Comparison of ENCODE assay signal across 10 cellular contexts in genomic region chr5:167565555-167565954, GRCh38.
DNase-seq lines count a peak whose midpoint lies in the region; ATAC-seq and TF ChIP-seq lines count a peak whose summit lies in the region.
"Had no signal": no experiment of that assay in that cellular context is flagged by ENCODE, and none has a peak within 500 bp of the region (broad histone marks: within the 10 kb centered on the region; RNA-seq: fewer than 3 reads in every experiment).

No MANE protein-coding gene starts in this region.

- H3K36me3 ChIP-seq in BE2C (no peaks in the 10 kb centered on the region), uterus (no peaks in the 10 kb centered on the region), trophoblast cell (ENCODE audit: control insufficient read depth in 1 of 2, insufficient read depth in 2 of 2, low read length in 2 of 2) (no peaks in the 10 kb centered on the region)

- TF ChIP-seq CTCF in BE2C (IDR thresholded peaks at IDR 0.05; ENCODE audit: low read depth, low read length): peak; percentile 42
- peak; percentile 63 for TF ChIP-seq CTCF in HFFc6 (IDR thresholded peaks at IDR 0.05)
- TF ChIP-seq CTCF in WTC11 (IDR thresholded peaks at IDR 0.05): no peak
- no peak for TF ChIP-seq CTCF in uterus (IDR thresholded peaks at IDR 0.05)
- TF ChIP-seq CTCF in mesothelial cell of epicardium (IDR thresholded peaks at IDR 0.05; ENCODE audit: unreplicated experiment): no peak

- POLR2A ChIA-PET in WTC11 (lab: Charles Lee): no interaction called here

- H3K27me3 Mint-ChIP-seq in HFFc6 (ENCODE audit: insufficient read depth) (peaks cover 14% of the 10 kb centered on the region), WTC11 (ENCODE audit: low read depth) (no peaks in the 10 kb centered on the region), mesothelial cell of epicardium (ENCODE audit: low read depth) (peaks cover 8% of the 10 kb centered on the region)

- H4K91ac ChIP-seq in trophoblast cell (ENCODE audit: low read depth, low read length): no peak overlapping the region

- no peak overlapping the region for H3K9ac ChIP-seq in trophoblast cell (ENCODE audit: low read length)

- DNase-seq in BE2C: no peak
- peak; percentile 25 for DNase-seq in HFFc6
- DNase-seq in WTC11 (ENCODE audit: low spot score): no peak
- peak; percentile 14 for DNase-seq in kidney tubule cell (ENCODE audit: low spot score)
- no peak for DNase-seq in uterus
- no peak for DNase-seq in mesothelial cell of epicardium (ENCODE audit: low spot score in 2 of 2, unreplicated experiment in 2 of 2)
- no peak for DNase-seq in NOMO-1 (lab: John Stamatoyannopoulos, UW; ENCODE audit: unreplicated experiment in 2 of 2)
- DNase-seq in trophoblast cell: no peak
- DNase-seq: central memory CD4-positive, alpha-beta T cell; NCI-H2081 treated with DMSO at 0.1 percent for 48 hours had no signal

- no peak overlapping the region for H3K4me2 ChIP-seq in trophoblast cell (ENCODE audit: low read length)

- no peaks in the 10 kb centered on the region for H3K79me1 ChIP-seq in trophoblast cell (ENCODE audit: low read length)

- H2AFZ ChIP-seq in trophoblast cell (ENCODE audit: insufficient read depth, low read length, poor library complexity): no peak overlapping the region

- no CpG with 5 or more reads among the region's 3 CpGs for WGBS in trophoblast cell (ENCODE audit: extremely low coverage, insufficient coverage, insufficient read length)

- H3K4me1 Mint-ChIP-seq in HFFc6 (ENCODE audit: low read depth): no peaks in the 10 kb centered on the region
- H3K4me1 Mint-ChIP-seq in WTC11: peaks cover 32% of the 10 kb centered on the region
- peaks cover 7% of the 10 kb centered on the region for H3K4me1 Mint-ChIP-seq in mesothelial cell of epicardium

- H3K9me3 Mint-ChIP-seq in HFFc6: no peaks in the 10 kb centered on the region
- H3K9me3 Mint-ChIP-seq in WTC11: no peaks in the 10 kb centered on the region
- H3K9me3 Mint-ChIP-seq in mesothelial cell of epicardium: no peaks in the 10 kb centered on the region

- H3K9me3 ChIP-seq in BE2C (no peaks in the 10 kb centered on the region), uterus (no peaks in the 10 kb centered on the region), trophoblast cell (ENCODE audit: insufficient read depth, low read depth, low read length) (peaks cover 2% of the 10 kb centered on the region)

- no peak for TF ChIP-seq POLR2A in uterus (IDR thresholded peaks at IDR 0.05)

- no peak overlapping the region for H3K4me3 ChIP-seq in BE2C (ENCODE audit: low read depth, low read length)
- no peak overlapping the region for H3K4me3 ChIP-seq in uterus
- H3K4me3 ChIP-seq in trophoblast cell (ENCODE audit: low read depth, low read length): no peak overlapping the region

- H3K27ac Mint-ChIP-seq in HFFc6: no peak overlapping the region
- H3K27ac Mint-ChIP-seq in WTC11: no peak overlapping the region
- H3K27ac Mint-ChIP-seq in mesothelial cell of epicardium: no peak overlapping the region

- no peaks in the 10 kb centered on the region; the same call in none of the 2 replicates for H3K27me3 ChIP-seq in BE2C
- peaks cover 0 to 4% of the 10 kb centered on the region in 2 donors for H3K27me3 ChIP-seq in uterus
- H3K27me3 ChIP-seq in trophoblast cell (ENCODE audit: insufficient read depth, low read length): no peaks in the 10 kb centered on the region

- CTCF ChIA-PET in WTC11 (lab: Charles Lee): interaction anchor here (0.7 to 1.9 kb wide), 8 partner anchors 8 to 535 kb away, joined by 3 to 11 read pairs (median 3); no protein-coding TSS in a partner anchor

- H3K36me3 Mint-ChIP-seq in HFFc6 (ENCODE audit: low read depth): no peaks in the 10 kb centered on the region
- no peaks in the 10 kb centered on the region for H3K36me3 Mint-ChIP-seq in WTC11
- no peaks in the 10 kb centered on the region for H3K36me3 Mint-ChIP-seq in mesothelial cell of epicardium

- H3K23ac ChIP-seq in trophoblast cell (ENCODE audit: low read length): no peak overlapping the region

- H2BK12ac ChIP-seq in trophoblast cell (ENCODE audit: low read length): no peak overlapping the region

- H2BK5ac ChIP-seq in trophoblast cell (ENCODE audit: low read depth, low read length, poor library complexity): no peak overlapping the region

- no peak overlapping the region for H3K14ac ChIP-seq in trophoblast cell (ENCODE audit: low read length)

- H4K8ac ChIP-seq in trophoblast cell (ENCODE audit: low read depth, low read length): no peak overlapping the region

- no peak overlapping the region for H3K18ac ChIP-seq in trophoblast cell (ENCODE audit: low read length)

- H2AK5ac ChIP-seq in trophoblast cell (ENCODE audit: low read length): no peak overlapping the region

- H4K12ac ChIP-seq in trophoblast cell (ENCODE audit: low read depth, low read length): no peak overlapping the region

- H3K79me2 ChIP-seq in trophoblast cell (ENCODE audit: control insufficient read depth, insufficient read depth, low read length, poor library complexity): no peaks in the 10 kb centered on the region

- H3K4ac ChIP-seq in trophoblast cell (ENCODE audit: low read depth, low read length): no peak overlapping the region

- intact Hi-C loops in uterus (cut with DNase I; ENCODE audit: low total_unique reads): no loop called here

- no peaks in the 10 kb centered on the region for H3K4me1 ChIP-seq in BE2C
- no peaks in the 10 kb centered on the region for H3K4me1 ChIP-seq in uterus
- H3K4me1 ChIP-seq in trophoblast cell (ENCODE audit: control insufficient read depth in 1 of 2, insufficient read depth in 2 of 2, low read length in 2 of 2): no peaks in the 10 kb centered on the region

- H3K4me3 Mint-ChIP-seq in HFFc6 (peak overlapping the region; percentile 70; the same call in 1 of the 2 replicates), WTC11 (no peak overlapping the region), mesothelial cell of epicardium (no peak overlapping the region)

- H2BK120ac ChIP-seq in trophoblast cell (ENCODE audit: insufficient read depth, low read length, poor library complexity): no peak overlapping the region

- H3K27ac ChIP-seq in uterus (no peak overlapping the region), trophoblast cell (ENCODE audit: low read depth, low read length) (no peak overlapping the region)

- peak; percentile 41 for ATAC-seq in WTC11

TF ChIP-seq in WTC11, 78 proteins besides CTCF, POLR2A, EP300 and RAD21:
- TF ChIP-seq PREB (CRISPR knock-in tag; IDR thresholded peaks at IDR 0.05; ENCODE audit: borderline replicate concordance): no peak
- peak; percentile 77; the same call in 1 of the 2 replicates for TF ChIP-seq GTF2I (CRISPR knock-in tag; conservative IDR thresholded peaks at IDR 0.05)

Comparison
In these comparisons a context has a peak if more than half of its experiments do, and no peak if none do; other contexts are left out.
1. DNase-seq: peak in HFFc6 (single experiment) and kidney tubule cell (single experiment); none in BE2C (single experiment), WTC11 (single experiment), uterus (0 of 2), mesothelial cell of epicardium (0 of 2), NOMO-1 (0 of 2) and trophoblast cell (0 of 2).
2. CTCF ChIP-seq: peak in BE2C (single experiment) and HFFc6 (single experiment); none in WTC11 (single experiment), uterus (0 of 4) and mesothelial cell of epicardium (single experiment).